Comparison of ENCODE assay signal across 8 cellular contexts in genomic region chr1:112673589-112674439, GRCh38. TPM values are rescaled to one million over a fixed set of nuclear protein-coding genes. Genes with fewer than 3 reads are reported as not detected.
A peak's percentile ranks its signal among the peaks of the same experiment; 100 is the strongest.
DNase-seq lines count a peak whose midpoint lies in the region; ATAC-seq and TF ChIP-seq lines count a peak whose summit lies in the region.

No MANE protein-coding gene starts in this region.

- peak overlapping the region; percentile 96 for H3K4me3 Mint-ChIP-seq in T-cell

- peak; percentile 57 for DNase-seq in SKM-1 treated with dmso at 0.1 percent for 144 hours (lab: John Stamatoyannopoulos, UW; ENCODE audit: unreplicated experiment)
- no peak for DNase-seq in SKM-1 (lab: John Stamatoyannopoulos, UW; ENCODE audit: unreplicated experiment)
- peak in 9 of 34 experiments; percentile 6 to 33 (median 12) for DNase-seq in T-cell
- no peak for DNase-seq in epithelial cell of prostate (ENCODE audit: low read depth, low spot score)
- peak in 1 of 2 donors; percentile 87 for DNase-seq in vagina (ENCODE audit: extremely low spot score in 2 of 2)
- no peak for DNase-seq in activated CD8-positive, alpha-beta memory T cell treated with anti-CD3 and anti-CD28 coated beads, Interleukin-2, amount 50 U/mL, for 4 hours

- H3K9me3 ChIP-seq in mucosa of stomach (ENCODE audit: control insufficient read depth, low read length) (no peaks in the 10 kb centered on the region), vagina (no peaks in the 10 kb centered on the region)

- H3K27ac ChIP-seq in epithelial cell of prostate (peak overlapping the region; percentile 73), vagina (peak overlapping the region; percentile 93)

- peak overlapping the region; percentile 92 to 95 for H3K27ac Mint-ChIP-seq in T-cell

- H3K27me3 Mint-ChIP-seq in T-cell: no peaks in the 10 kb centered on the region

- peak in 1 of 3 experiments; percentile 43 for TF ChIP-seq CTCF in vagina (IDR thresholded peaks at IDR 0.05)

- CTCF ChIA-PET in T-cell (lab: Charles Lee): interaction anchor here (0.6 to 2.2 kb wide), 12 partner anchors 9 to 1232 kb away, joined by 3 to 8 read pairs (median 5); partner anchors contain the start of genes PPM1J (in 2 of the 2) and LRIG2 (in 1 of the 2)

- peak overlapping the region; percentile 92 for H3K9ac ChIP-seq in mucosa of stomach (ENCODE audit: low read length)

- H3K9me3 Mint-ChIP-seq in T-cell: no peaks in the 10 kb centered on the region

- H3K36me3 ChIP-seq in mucosa of stomach (ENCODE audit: control insufficient read depth, insufficient read depth, low read length) (no peaks in the 10 kb centered on the region), vagina (peaks cover 0 to 10% of the 10 kb centered on the region in 2 donors)

- POLR2A ChIA-PET in T-cell (lab: Charles Lee): interaction anchor here (0.6 to 1.8 kb wide), 7 partner anchors 10 to 172 kb away, joined by 3 to 10 read pairs (median 6); partner anchors contain the start of gene ST7L (in 1 of the 2)

- peaks cover 51 to 58% (median 54%) of the 10 kb centered on the region in 3 donors for H3K4me1 Mint-ChIP-seq in T-cell

- ATAC-seq in HG03378 (IDR thresholded peaks at IDR 0.05; ENCODE audit: unreplicated experiment) (peak; percentile 5), T-cell (replicated peaks in 1 of 4) (peak; percentile 4 to 30 (median 12))

- peak overlapping the region; percentile 96 for H3K4me3 ChIP-seq in mucosa of stomach (ENCODE audit: low read length)
- H3K4me3 ChIP-seq in vagina: peak overlapping the region; percentile 69 to 75

- H3K27me3 ChIP-seq in mucosa of stomach (ENCODE audit: control insufficient read depth, insufficient read depth, low read length): no peaks in the 10 kb centered on the region
- no peaks in the 10 kb centered on the region for H3K27me3 ChIP-seq in vagina

- intact Hi-C loops in vagina (cut with DNase I): loop anchor here (5.0 kb wide), 1 partner anchor 38 kb away; no protein-coding TSS in a partner anchor

- TF ChIP-seq POLR2A in vagina (IDR thresholded peaks at IDR 0.05): no peak

- peaks cover 21% of the 10 kb centered on the region for H3K4me1 ChIP-seq in mucosa of stomach (ENCODE audit: control insufficient read depth, insufficient read depth, low read length)
- H3K4me1 ChIP-seq in vagina: peaks cover 30% of the 10 kb centered on the region

- H3K36me3 Mint-ChIP-seq in T-cell: peaks cover 33% of the 10 kb centered on the region

RNA-seq across cellular contexts. Expression of gene MOV10, which starts 0.6 kb away (rescaled TPM):
- total RNA-seq in T-cell (100 to 1,000 TPM in 1 of 5 donors, 10 to 100 TPM in 4; 71.0 to 103 (median 86.1) TPM), vagina (53.0 TPM)

RNA-seq across cellular contexts. Expression of gene RHOC, which starts 33.1 kb away (rescaled TPM):
- total RNA-seq in T-cell (10 to 100 TPM in 3 of 5 donors, 1 to 10 TPM in 2; 6.0 to 33.2 (median 12.1) TPM), vagina (251 TPM)

RNA-seq across cellular contexts. Expression of gene PPM1J, which starts 41.3 kb away (rescaled TPM):
- total RNA-seq in T-cell (under 1 TPM; 0.15 to 0.77 (median 0.38) TPM), vagina (7.9 TPM)

RNA-seq across cellular contexts. Expression of gene CAPZA1, which starts 54.2 kb away (rescaled TPM):
- total RNA-seq in T-cell (100 to 1,000 TPM; 115 to 189 (median 138) TPM), vagina (126 TPM)

RNA-seq across cellular contexts. Expression of gene ST7L, which starts 54.9 kb away (rescaled TPM):
- total RNA-seq in T-cell: 10 to 100 TPM; 15.9 to 33.7 (median 17.7) TPM
- 16.7 TPM for total RNA-seq in vagina
